ENCODE assay signal across 1 cellular context in genomic region chr17:35063514-35064223, GRCh38.
A peak's percentile ranks its signal among the peaks of the same experiment; 100 is the strongest.
TF ChIP-seq lines count a peak whose summit lies in the region.

A gene with protein sequence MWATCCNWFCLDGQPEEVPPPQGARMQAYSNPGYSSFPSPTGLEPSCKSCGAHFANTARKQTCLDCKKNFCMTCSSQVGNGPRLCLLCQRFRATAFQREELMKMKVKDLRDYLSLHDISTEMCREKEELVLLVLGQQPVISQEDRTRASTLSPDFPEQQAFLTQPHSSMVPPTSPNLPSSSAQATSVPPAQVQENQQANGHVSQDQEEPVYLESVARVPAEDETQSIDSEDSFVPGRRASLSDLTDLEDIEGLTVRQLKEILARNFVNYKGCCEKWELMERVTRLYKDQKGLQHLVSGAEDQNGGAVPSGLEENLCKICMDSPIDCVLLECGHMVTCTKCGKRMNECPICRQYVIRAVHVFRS (minus strand): TSS chr17:35063707. CDS start chr17:35026553, 37,154 bp downstream.

TF ChIP-seq in GM12878, 131 proteins besides CTCF, POLR2A, EP300 and RAD21 (continued from another document):
- TF ChIP-seq, protein P1, sequence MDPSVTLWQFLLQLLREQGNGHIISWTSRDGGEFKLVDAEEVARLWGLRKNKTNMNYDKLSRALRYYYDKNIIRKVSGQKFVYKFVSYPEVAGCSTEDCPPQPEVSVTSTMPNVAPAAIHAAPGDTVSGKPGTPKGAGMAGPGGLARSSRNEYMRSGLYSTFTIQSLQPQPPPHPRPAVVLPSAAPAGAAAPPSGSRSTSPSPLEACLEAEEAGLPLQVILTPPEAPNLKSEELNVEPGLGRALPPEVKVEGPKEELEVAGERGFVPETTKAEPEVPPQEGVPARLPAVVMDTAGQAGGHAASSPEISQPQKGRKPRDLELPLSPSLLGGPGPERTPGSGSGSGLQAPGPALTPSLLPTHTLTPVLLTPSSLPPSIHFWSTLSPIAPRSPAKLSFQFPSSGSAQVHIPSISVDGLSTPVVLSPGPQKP (IDR thresholded peaks at IDR 0.05; ENCODE audit: low read depth, low read length): no peak
- TF ChIP-seq MLLT1 (IDR thresholded peaks at IDR 0.05): peak; percentile 15; the same call in 1 of the 2 replicates
- TF ChIP-seq ZBED1 (IDR thresholded peaks at IDR 0.05; ENCODE audit: borderline replicate concordance): peak; percentile 87
- no peak for TF ChIP-seq YBX1 (IDR thresholded peaks at IDR 0.05)
- TF ChIP-seq EGR1 (IDR thresholded peaks at IDR 0.05; ENCODE audit: borderline replicate concordance in 1 of 2, low read depth in 2 of 2, low read length in 2 of 2): peak in 1 of 2 experiments; percentile 44; a peak in 1 of 3 replicates
- peak; percentile 91 for TF ChIP-seq MTA2 (IDR thresholded peaks at IDR 0.05; ENCODE audit: low read depth)
- no peak for TF ChIP-seq SIX5 (IDR thresholded peaks at IDR 0.05; ENCODE audit: low read depth, low read length, severe bottlenecking)
- peak; percentile 98 for TF ChIP-seq EED (IDR thresholded peaks at IDR 0.05; ENCODE audit: low read depth)
- peak; percentile 75; the same call in 1 of the 2 replicates for TF ChIP-seq ZNF24 (IDR thresholded peaks at IDR 0.05)
- peak; percentile 97 for TF ChIP-seq GATAD2B (conservative IDR thresholded peaks at IDR 0.05; ENCODE audit: low read depth)
- no peak for TF ChIP-seq SUPT20H (IDR thresholded peaks at IDR 0.05; ENCODE audit: borderline replicate concordance, control insufficient read depth, low read depth, low read length)
TF ChIP-seq in GM12878: peak in this region for 60.
